In genomic region chr16:11833951-11834695, GRCh38 we compare ENCODE assay signal across 11 cellular contexts. TPM values are rescaled to one million over a fixed set of nuclear protein-coding genes. Genes with fewer than 3 reads are reported as not detected.
A peak's percentile ranks its signal among the peaks of the same experiment; 100 is the strongest.
DNase-seq lines count a peak whose midpoint lies in the region; ATAC-seq and TF ChIP-seq lines count a peak whose summit lies in the region.
"Had no signal": no experiment of that assay in that cellular context is flagged by ENCODE, and none has a peak within 500 bp of the region (broad histone marks: within the 10 kb centered on the region; RNA-seq: fewer than 3 reads in every experiment).

No MANE protein-coding gene starts in this region.

- no TSS peak for BruUV-seq in PC-9 (replicated peaks; lab: Mats Ljungman, UMichigan)

- H3K27me3 ChIP-seq in PC-9 (ENCODE audit: insufficient read depth, low read depth), result no peaks in the 10 kb centered on the region
- H3K27me3 ChIP-seq in skeletal muscle satellite cell (ENCODE audit: control insufficient read depth, insufficient read depth, low read length), result no peaks in the 10 kb centered on the region
- H3K27me3 ChIP-seq: heart left ventricle had no signal

- no peaks in the 10 kb centered on the region for H3K79me2 ChIP-seq in PC-9 (ENCODE audit: low read depth)

- CTCF ChIA-PET in PC-9 (lab: Charles Lee), result no interaction called here

- intact Hi-C loops in PC-9 (cut with micrococcal nuclease; ENCODE audit: unreplicated experiment), result no loop called here

- DNase-seq in DMS53 (lab: John Stamatoyannopoulos, UW) (peak; percentile 16), DMS53 treated with DMSO at 0.1 percent for 48 hours (lab: John Stamatoyannopoulos, UW; ENCODE audit: unreplicated experiment) (no peak), PC-9 (peak in 1 of 2 experiments; percentile 59), fibroblast of gingiva (ENCODE audit: low read depth) (peak; percentile 87), T-helper 1 cell (no peak)
- DNase-seq: activated CD8-positive, alpha-beta T cell treated with anti-CD3 and anti-CD28 coated beads for 36 hours; heart left ventricle; stimulated activated CD4-positive, alpha-beta T cell treated with anti-CD3 and anti-CD28 coated beads, Interleukin-1b, Interleukin-23, amount 100 ng/mL, for 48 hours had no signal

- H2AFZ ChIP-seq in PC-9, result no peak overlapping the region

- TF ChIP-seq CTCF in PC-9 (conservative IDR thresholded peaks at IDR 0.05), result no peak

- H3K9me3 ChIP-seq in PC-9 (ENCODE audit: insufficient read depth, low read depth) (no peaks in the 10 kb centered on the region), skeletal muscle satellite cell (replicated peaks; ENCODE audit: low read length) (no peaks in the 10 kb centered on the region)
- H3K9me3 ChIP-seq: heart left ventricle had no signal

- H3K9me2 ChIP-seq in PC-9 (ENCODE audit: insufficient read depth), result no peaks in the 10 kb centered on the region

- H4K20me1 ChIP-seq in PC-9 (ENCODE audit: insufficient read depth), result peaks cover 33% of the 10 kb centered on the region

- H3K4me1 ChIP-seq in PC-9 (replicated peaks; ENCODE audit: insufficient read depth) (0 out of 2 replicates have a peak, but pooled peaks cover 8% of the 10 kb centered on the region), skeletal muscle satellite cell (ENCODE audit: control insufficient read depth, insufficient read depth, low read length) (peaks cover 35% of the 10 kb centered on the region)

- POLR2A ChIA-PET in PC-9 (lab: Charles Lee; ENCODE audit: unreplicated experiment), result no interaction called here

- H3K9ac ChIP-seq in skeletal muscle satellite cell (ENCODE audit: low read depth, low read length), result peak overlapping the region; percentile 39

- H3K4me2 ChIP-seq in PC-9, result no peak overlapping the region
- peak overlapping the region; percentile 53 for H3K4me2 ChIP-seq in skeletal muscle satellite cell (ENCODE audit: low read length)

- H3K27ac ChIP-seq in PC-9, result peak overlapping the region; percentile 49
- H3K27ac ChIP-seq: heart left ventricle had no signal

- H3K36me3 ChIP-seq in PC-9 (ENCODE audit: low read depth) (peaks cover 18% of the 10 kb centered on the region), skeletal muscle satellite cell (ENCODE audit: insufficient read depth, low read length) (peaks cover 33% of the 10 kb centered on the region)

- H3K4me3 ChIP-seq in PC-9 (no peak overlapping the region), skeletal muscle satellite cell (ENCODE audit: low read length) (peak overlapping the region; percentile 3)
- H3K4me3 ChIP-seq: heart left ventricle had no signal

- peaks cover 52% of the 10 kb centered on the region; the same call in 1 of the 2 replicates for H3F3A ChIP-seq in PC-9 (ENCODE audit: insufficient read depth, low read depth)

- ATAC-seq in HG03039 (IDR thresholded peaks at IDR 0.05; ENCODE audit: unreplicated experiment) (no peak), HG03439 (IDR thresholded peaks at IDR 0.05; ENCODE audit: unreplicated experiment) (no peak)
- ATAC-seq: activated CD8-positive, alpha-beta T cell treated with anti-CD3 and anti-CD28 coated beads for 36 hours had no signal

RNA-seq across cellular contexts. Expression of gene RSL1D1, which starts 17.2 kb away (rescaled TPM):
- total RNA-seq in PC-9 (2021), result 172 and 226 TPM in 2 replicates
- 170 and 199 TPM in 2 replicates for total RNA-seq in skeletal muscle satellite cell (2012; rRNA removed)

RNA-seq across cellular contexts. Expression of gene ZC3H7A, which starts 37.1 kb away (rescaled TPM):
- 52.3 and 63.5 TPM in 2 replicates for total RNA-seq in PC-9 (2021)
- total RNA-seq in skeletal muscle satellite cell (2012; rRNA removed), result 25.9 and 26.9 TPM in 2 replicates

Comparison
In these comparisons a context has a peak if more than half of its experiments do, and no peak if none do; other contexts are left out.
1. DNase-seq: peak in DMS53 (single experiment) and fibroblast of gingiva (single experiment); none in DMS53 treated with DMSO at 0.1 percent for 48 hours (single experiment) and T-helper 1 cell (0 of 5).